ENCODE assay signal across 19 cellular contexts in the genomic region with DNA sequence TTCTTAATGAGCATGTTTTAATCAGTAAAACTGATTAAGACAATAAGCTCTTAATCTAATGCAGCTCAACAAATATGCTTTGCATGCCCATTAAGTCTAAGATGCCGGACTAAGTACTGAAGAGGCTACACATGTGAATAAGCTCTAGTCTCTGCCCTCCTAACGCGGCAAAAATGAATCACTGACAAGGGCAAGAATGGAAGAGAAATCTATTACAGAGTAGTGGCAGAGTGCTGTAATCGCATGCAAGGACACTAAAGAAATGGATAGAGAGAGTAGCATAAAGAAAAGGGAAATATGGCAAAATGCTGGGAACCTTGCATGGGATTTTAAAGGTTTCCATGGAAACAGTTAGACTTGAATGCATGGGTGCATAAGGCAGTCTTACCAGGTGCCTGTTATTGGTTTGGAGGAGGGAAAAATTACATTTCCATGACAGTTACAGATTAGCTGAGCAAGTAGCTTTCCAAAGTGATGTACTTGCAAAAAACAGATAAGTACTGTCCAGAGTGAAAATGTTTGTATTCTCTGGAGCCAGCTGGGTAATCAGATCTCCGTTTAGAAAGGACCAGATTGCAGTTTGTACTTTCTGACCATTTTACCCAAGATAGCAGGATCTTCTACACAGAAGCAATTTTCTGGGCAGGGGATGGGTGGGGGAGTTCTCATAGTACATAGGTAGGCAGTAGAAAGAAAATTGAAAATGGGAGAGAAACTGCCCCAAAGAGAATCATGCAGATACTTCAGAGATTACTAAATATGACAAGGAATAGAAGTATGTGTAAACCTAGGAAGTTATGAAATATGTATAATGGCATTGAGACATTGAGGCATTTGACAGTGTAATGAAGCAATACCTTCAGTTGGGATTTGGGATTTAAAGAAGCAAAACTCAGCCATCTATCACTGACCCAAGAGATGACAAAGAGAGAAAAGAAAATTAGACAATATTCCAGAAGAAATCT.
A peak's percentile ranks its signal among the peaks of the same experiment; 100 is the strongest.
DNase-seq lines count a peak whose midpoint lies in the region; ATAC-seq and TF ChIP-seq lines count a peak whose summit lies in the region.
"Had no signal": no experiment of that assay in that cellular context is flagged by ENCODE, and none has a peak within 500 bp of the region (broad histone marks: within the 10 kb centered on the region; RNA-seq: fewer than 3 reads in every experiment).

No MANE protein-coding gene starts in this region.

- intact Hi-C loops in PC-3 (cut with micrococcal nuclease) = no loop called here

- H3F3A ChIP-seq in PC-3 (ENCODE audit: low read length, unreplicated experiment) = no peaks in the 10 kb centered on the region

- no peaks in the 10 kb centered on the region for H3K79me2 ChIP-seq in PC-3 (ENCODE audit: low read length)
- no peaks in the 10 kb centered on the region for H3K79me2 ChIP-seq in fibroblast of lung (ENCODE audit: control insufficient read depth, insufficient read depth, low read length)
- H3K79me2 ChIP-seq in osteoblast (ENCODE audit: insufficient read depth, low read length) = no peaks in the 10 kb centered on the region

- POLR2A ChIA-PET in PC-3 (lab: Charles Lee; ENCODE audit: unreplicated experiment) = no interaction called here

- ATAC-seq in PC-3 (no peak; the same call in 1 of the 2 replicates), GM21825 (IDR thresholded peaks at IDR 0.05; ENCODE audit: unreplicated experiment) (no peak)
- ATAC-seq: activated T-helper 17 cell treated with anti-CD3 and anti-CD28 coated beads, Interleukin-2, amount 50 U/mL, for 72 hours; stimulated activated naive B cell treated with anti-CD40 and anti-IgM and Interleukin-4, amounts not matched to agents 10 μg/mL and 1 μg/mL and 100 μg/mL, for 72 hours had no signal

- H4K20me1 ChIP-seq in PC-3 (ENCODE audit: low read length) = no peaks in the 10 kb centered on the region
- no peaks in the 10 kb centered on the region for H4K20me1 ChIP-seq in fibroblast of lung (ENCODE audit: control insufficient read depth, extremely low read depth, insufficient read depth, low read length)
- H4K20me1 ChIP-seq in osteoblast (ENCODE audit: insufficient read depth, low read length) = no peaks in the 10 kb centered on the region
- H4K20me1 ChIP-seq: BLaER1 had no signal

- no peak overlapping the region for H3K9ac ChIP-seq in PC-3 (ENCODE audit: low read length)
- no peak overlapping the region for H3K9ac ChIP-seq in fibroblast of lung (ENCODE audit: insufficient read depth, low read length)
- H3K9ac ChIP-seq: BLaER1 had no signal

- H3K27ac ChIP-seq in PC-3 (ENCODE audit: low read length) (no peak overlapping the region), fibroblast of lung (ENCODE audit: insufficient read depth, low read length) (peak overlapping the region; percentile 34), osteoblast (ENCODE audit: low read depth, low read length) (peak overlapping the region; percentile 60)
- H3K27ac ChIP-seq: BLaER1, coronary artery, WERI-Rb-1 had no signal

- H2AFZ ChIP-seq in PC-3 (ENCODE audit: low read length) (no peak overlapping the region), fibroblast of lung (ENCODE audit: low read length) (no peak overlapping the region), osteoblast (ENCODE audit: low read length) (peak overlapping the region; percentile 19)

- no TSS peak for BruUV-seq in PC-3 (replicated peaks; lab: Mats Ljungman, UMichigan)

- H3K9me3 ChIP-seq in PC-3 (ENCODE audit: low read length) (no peaks in the 10 kb centered on the region), fibroblast of lung (ENCODE audit: control insufficient read depth, insufficient read depth, low read depth, low read length) (no peaks in the 10 kb centered on the region), osteoblast (ENCODE audit: low read depth, low read length) (no peaks in the 10 kb centered on the region)
- H3K9me3 ChIP-seq: BLaER1, HAP-1 had no signal

- no peaks in the 10 kb centered on the region for H3K27me3 ChIP-seq in PC-3 (ENCODE audit: low read length)
- no peaks in the 10 kb centered on the region for H3K27me3 ChIP-seq in fibroblast of lung (ENCODE audit: control insufficient read depth, insufficient read depth, low read length)
- no peaks in the 10 kb centered on the region for H3K27me3 ChIP-seq in osteoblast (ENCODE audit: insufficient read depth, low read length)
- H3K27me3 ChIP-seq: BLaER1 had no signal

- TF ChIP-seq CTCF in PC-3 (conservative IDR thresholded peaks at IDR 0.05; ENCODE audit: low read depth, low read length) (no peak), fibroblast of lung (conservative IDR thresholded peaks at IDR 0.05 in 1 of 2, IDR thresholded peaks at IDR 0.05 in 1 of 2; ENCODE audit: low read depth in 1 of 2, low read length in 2 of 2) (no peak), osteoblast (IDR thresholded peaks at IDR 0.05; ENCODE audit: extremely low read depth, low read depth, low read length) (no peak)

- H3K4me1 ChIP-seq in PC-3 (ENCODE audit: insufficient read depth, low read length) (no peaks in the 10 kb centered on the region), fibroblast of lung (ENCODE audit: control insufficient read depth, extremely low read depth, insufficient read depth, low read length) (peaks cover 11% of the 10 kb centered on the region), osteoblast (ENCODE audit: insufficient read depth, low read length) (peaks cover 12% of the 10 kb centered on the region)
- H3K4me1 ChIP-seq: BLaER1, HAP-1 had no signal

- H3K36me3 ChIP-seq in PC-3 (ENCODE audit: low read depth, low read length) (no peaks in the 10 kb centered on the region), fibroblast of lung (ENCODE audit: control insufficient read depth, insufficient read depth, low read length) (no peaks in the 10 kb centered on the region), osteoblast (ENCODE audit: insufficient read depth, low read length) (no peaks in the 10 kb centered on the region)
- H3K36me3 ChIP-seq: BLaER1, HAP-1, WERI-Rb-1 had no signal

- H3K9me2 ChIP-seq in PC-3 (replicated peaks; ENCODE audit: low read length) = no peaks in the 10 kb centered on the region

- H3K4me2 ChIP-seq in PC-3 (ENCODE audit: low read length) (no peak overlapping the region), fibroblast of lung (ENCODE audit: extremely low read depth, insufficient read depth, low read length) (peak overlapping the region; percentile 7), osteoblast (ENCODE audit: insufficient read depth, low read length) (peak overlapping the region; percentile 78)
- H3K4me2 ChIP-seq: BLaER1 had no signal

- DNase-seq in ELR (ENCODE audit: low read depth) = peak; percentile 48
- peak; percentile 24 for DNase-seq in PC-3
- peak; percentile 46 to 62 for DNase-seq in fibroblast of lung (ENCODE audit: low read depth in 2 of 2)
- peak; percentile 54 for DNase-seq in osteoblast (ENCODE audit: insufficient read length, low spot score, missing footprints)
- no peak for DNase-seq in NCI-H1105 treated with DMSO at 0.1 percent for 48 hours (lab: John Stamatoyannopoulos, UW)
- no peak for DNase-seq in NCI-H774 (lab: John Stamatoyannopoulos, UW)
- DNase-seq in stimulated activated CD4-positive, alpha-beta T cell treated with anti-CD3 and anti-CD28 coated beads, Interleukin-15, amount 100 ng/mL, for 24 hours = no peak
- DNase-seq: activated CD8-positive, alpha-beta memory T cell treated with anti-CD3 and anti-CD28 coated beads for 24 hours; amniotic stem cell; DMS79; NCI-H1092; NCI-H2171 treated with DMSO at 0.1 percent for 48 hours; stimulated activated naive B cell treated with anti-CD40 and anti-IgM and Interleukin-4, amounts not matched to agents 10 μg/mL and 1 μg/mL and 100 μg/mL, for 72 hours; WERI-Rb-1 had no signal

- CTCF ChIA-PET in PC-3 (lab: Charles Lee) = no interaction called here

- H3K4me3 ChIP-seq in PC-3 (ENCODE audit: low read length) (no peak overlapping the region), fibroblast of lung (replicated peaks in 1 of 4; ENCODE audit: control extremely low read depth in 1 of 4, insufficient read depth in 1 of 4, low read depth in 3 of 4, low read length in 4 of 4) (peak overlapping the region in 1 of 4 experiments; percentile 11), osteoblast (ENCODE audit: insufficient read depth, low read length) (peak overlapping the region; percentile 55)
- H3K4me3 ChIP-seq: BLaER1, coronary artery, HAP-1 had no signal

Comparison
In these comparisons a context has a peak if more than half of its experiments do, and no peak if none do; other contexts are left out.
1. DNase-seq: peak in ELR (single experiment), PC-3 (single experiment), fibroblast of lung (2 of 2) and osteoblast (single experiment); none in NCI-H1105 treated with DMSO at 0.1 percent for 48 hours (single experiment), NCI-H774 (single experiment) and stimulated activated CD4-positive, alpha-beta T cell treated with anti-CD3 and anti-CD28 coated beads, Interleukin-15, amount 100 ng/mL, for 24 hours (single experiment).